ENCODE assay signal across 8 cellular contexts in the genomic region with DNA sequence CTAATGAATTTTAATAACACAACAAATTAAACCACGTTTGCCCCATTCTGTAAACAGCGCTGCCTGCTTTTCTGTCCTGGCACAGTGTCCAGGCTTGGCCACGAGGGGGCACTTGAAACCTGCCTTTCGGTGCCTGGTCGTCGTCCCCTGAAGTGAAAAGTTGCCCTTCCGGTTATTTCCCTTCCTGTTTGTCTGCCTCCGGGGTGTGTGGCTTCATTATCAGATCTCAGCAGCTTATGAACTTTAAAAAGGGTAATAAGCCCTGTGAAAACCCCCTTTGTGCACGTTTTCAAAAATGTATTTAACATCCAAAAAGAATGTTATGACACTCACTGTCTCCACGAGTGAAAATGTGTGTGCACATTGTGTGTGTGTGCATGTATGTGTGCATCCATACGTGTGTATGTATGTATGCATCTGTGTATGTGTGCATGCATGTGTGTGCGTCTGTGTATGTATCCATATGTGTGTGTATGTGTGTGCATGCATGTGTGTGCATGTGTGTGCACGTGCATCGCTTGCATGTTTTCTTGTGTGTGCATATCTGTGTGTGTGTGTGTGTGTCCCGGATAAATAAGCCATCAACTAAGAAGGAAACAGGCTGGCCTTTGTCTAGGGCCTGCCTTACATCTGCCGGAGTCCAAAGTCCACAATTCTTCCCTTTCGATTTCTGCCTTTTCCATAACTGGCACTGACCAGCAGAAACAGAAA.
DNase-seq lines count a peak whose midpoint lies in the region; ATAC-seq and TF ChIP-seq lines count a peak whose summit lies in the region.

No MANE protein-coding gene starts in this region.

- TF ChIP-seq POLR2A in transverse colon (IDR thresholded peaks at IDR 0.05), result no peak

- no peaks in the 10 kb centered on the region for H3F3A ChIP-seq in Loucy (ENCODE audit: low read depth)

- TF ChIP-seq CTCF in Loucy (conservative IDR thresholded peaks at IDR 0.05; ENCODE audit: low read length) (peak; percentile 96), transverse colon (IDR thresholded peaks at IDR 0.05) (peak; percentile 90 to 97 (median 93))

- no peak overlapping the region for H3K27ac Mint-ChIP-seq in activated naive CD4-positive, alpha-beta T cell treated with anti-CD3 and anti-CD28 coated beads, Interleukin-2, amount 50 U/mL, for 24 hours

- H3K36me3 ChIP-seq in HAP-1 (replicated peaks), result no peaks in the 10 kb centered on the region
- no peaks in the 10 kb centered on the region for H3K36me3 ChIP-seq in Loucy (ENCODE audit: insufficient read depth, low read length)
- H3K36me3 ChIP-seq in transverse colon, result no peaks in the 10 kb centered on the region

- H3K4me3 Mint-ChIP-seq in activated naive CD4-positive, alpha-beta T cell treated with anti-CD3 and anti-CD28 coated beads, Interleukin-2, amount 50 U/mL, for 24 hours, result peak overlapping the region; percentile 69

- TF ChIP-seq EP300 in transverse colon (IDR thresholded peaks at IDR 0.05; ENCODE audit: low read depth), result no peak

- H3K4me1 ChIP-seq in HAP-1 (no peaks in the 10 kb centered on the region), Loucy (ENCODE audit: insufficient read depth, low read length, poor library complexity, severe bottlenecking) (peaks cover 5% of the 10 kb centered on the region), transverse colon (peaks cover 3 to 16% (median 6%) of the 10 kb centered on the region in 4 donors)

- H3K27me3 Mint-ChIP-seq in activated naive CD4-positive, alpha-beta T cell treated with anti-CD3 and anti-CD28 coated beads, Interleukin-2, amount 50 U/mL, for 24 hours, result no peaks in the 10 kb centered on the region

- DNase-seq in GM03348 (ENCODE audit: low spot score) (peak; percentile 95), HAP-1 (ENCODE audit: low spot score in 2 of 2) (peak; percentile 71 to 86), SKM-1 (lab: John Stamatoyannopoulos, UW; ENCODE audit: unreplicated experiment) (peak; percentile 68), Right ventricle myocardium inferior (ENCODE audit: missing footprints) (no peak), pons (ENCODE audit: low spot score) (peak; percentile 80), transverse colon (peak; percentile 90)

- H3K27me3 ChIP-seq in HAP-1 (ENCODE audit: low read depth), result no peaks in the 10 kb centered on the region
- H3K27me3 ChIP-seq in Loucy (ENCODE audit: insufficient read depth, low read length, poor library complexity, severe bottlenecking), result no peaks in the 10 kb centered on the region
- H3K27me3 ChIP-seq in transverse colon, result no peaks in the 10 kb centered on the region

- intact Hi-C loops in Right ventricle myocardium inferior (cut with DNase I) (loop anchor here (5.0 kb wide), 1 partner anchor 627 kb away; no protein-coding TSS in a partner anchor), transverse colon (cut with DNase I; ENCODE audit: low total_unique reads) (no loop called here)

- no peaks in the 10 kb centered on the region for H3K79me2 ChIP-seq in Loucy (ENCODE audit: insufficient read depth, low read length)

- H3K9me3 Mint-ChIP-seq in activated naive CD4-positive, alpha-beta T cell treated with anti-CD3 and anti-CD28 coated beads, Interleukin-2, amount 50 U/mL, for 24 hours, result no peaks in the 10 kb centered on the region

- H3K9me3 ChIP-seq in HAP-1 (no peaks in the 10 kb centered on the region), Loucy (ENCODE audit: insufficient read depth, low read depth, low read length) (no peaks in the 10 kb centered on the region; the same call in 1 of the 2 replicates), transverse colon (no peaks in the 10 kb centered on the region)

- H2AFZ ChIP-seq in Loucy (ENCODE audit: low read length), result peak overlapping the region; percentile 78

- WGBS in transverse colon (ENCODE audit: low coverage in 1 of 2), 2 donors, result 19 to 23% methylated on average over 10 to 17 of the region's 17 CpGs

- H3K9ac ChIP-seq in Loucy (ENCODE audit: low read depth, low read length, poor library complexity, severe bottlenecking), result no peak overlapping the region

- H3K4me3 ChIP-seq in HAP-1 (no peak overlapping the region), Loucy (ENCODE audit: low read length, poor library complexity, severe bottlenecking) (peak overlapping the region; percentile 49), transverse colon (peak overlapping the region in 1 of 4 donors; percentile 5)

- no peaks in the 10 kb centered on the region for H4K20me1 ChIP-seq in Loucy (ENCODE audit: insufficient read depth, low read length, poor library complexity, severe bottlenecking)

- peak overlapping the region; percentile 70 for H3K4me2 ChIP-seq in Loucy (ENCODE audit: low read depth, low read length, poor library complexity, severe bottlenecking)

- peaks cover 18% of the 10 kb centered on the region for H3K4me1 Mint-ChIP-seq in activated naive CD4-positive, alpha-beta T cell treated with anti-CD3 and anti-CD28 coated beads, Interleukin-2, amount 50 U/mL, for 24 hours

- H3K9me2 ChIP-seq in Loucy (replicated peaks; ENCODE audit: low read depth, low read length), result no peaks in the 10 kb centered on the region

- ATAC-seq in Right ventricle myocardium inferior, result peak; percentile 84

- H3K36me3 Mint-ChIP-seq in activated naive CD4-positive, alpha-beta T cell treated with anti-CD3 and anti-CD28 coated beads, Interleukin-2, amount 50 U/mL, for 24 hours, result no peaks in the 10 kb centered on the region

- in situ Hi-C loops in HAP-1 (cut with MboI; ENCODE audit: low sequenced_read_pairs) (loop anchor here (25.0 kb wide), 1 partner anchor 533 kb away; no protein-coding TSS in a partner anchor), transverse colon (cut with MboI; ENCODE audit: low pct_ligation_motif_present in 1 of 4, low pct_unique_long_range_greater_than_20kb in 1 of 4, low sequenced_read_pairs in 3 of 4) (loop anchor here in 2 of 4 donors (10.0 to 25.0 kb wide), 3 partner anchors 533 to 1630 kb away; no protein-coding TSS in a partner anchor)

- peak overlapping the region; percentile 51 to 69 (median 63) for H3K27ac ChIP-seq in transverse colon
